Comparison of ENCODE assay signal across 20 cellular contexts in genomic region chr1:95382385-95382784, GRCh38.
DNase-seq lines count a peak whose midpoint lies in the region; ATAC-seq and TF ChIP-seq lines count a peak whose summit lies in the region.
"Had no signal": no experiment of that assay in that cellular context is flagged by ENCODE, and none has a peak within 500 bp of the region (broad histone marks: within the 10 kb centered on the region; RNA-seq: fewer than 3 reads in every experiment).

No MANE protein-coding gene starts in this region.

- H3K4me3 ChIP-seq in neural progenitor cell, result no peak overlapping the region
- H3K4me3 ChIP-seq: MG63 had no signal

- no peaks in the 10 kb centered on the region for H3K79me2 ChIP-seq in neural progenitor cell (ENCODE audit: low read depth)

- no peaks in the 10 kb centered on the region for H3F3A ChIP-seq in neural progenitor cell (ENCODE audit: low read depth)

- no peaks in the 10 kb centered on the region for H3K4me1 ChIP-seq in neural progenitor cell
- H3K4me1 ChIP-seq: Caco-2 had no signal

- H2AFZ ChIP-seq in neural progenitor cell (replicated peaks), result no peak overlapping the region

- ATAC-seq in GM19463 (IDR thresholded peaks at IDR 0.05; ENCODE audit: unreplicated experiment) (peak; percentile 93), GM21528 (IDR thresholded peaks at IDR 0.05; ENCODE audit: low FRiP score, unreplicated experiment) (no peak), GM21390 (IDR thresholded peaks at IDR 0.05; ENCODE audit: unreplicated experiment) (no peak), GM19467 (IDR thresholded peaks at IDR 0.05; ENCODE audit: unreplicated experiment) (no peak)
- ATAC-seq: PC-3, T-helper 17 cell had no signal

- no peak overlapping the region for H3K27ac ChIP-seq in neural progenitor cell

- no peaks in the 10 kb centered on the region for H3K36me3 ChIP-seq in neural progenitor cell
- H3K36me3 ChIP-seq: MG63 had no signal

- no peaks in the 10 kb centered on the region for H3K9me3 ChIP-seq in neural progenitor cell (ENCODE audit: low read depth)
- H3K9me3 ChIP-seq: Caco-2, MG63 had no signal

- no peaks in the 10 kb centered on the region for H3K9me3 Mint-ChIP-seq in neural progenitor cell

- H3K27ac Mint-ChIP-seq in neural progenitor cell, result peak overlapping the region; percentile 14
- H3K27ac Mint-ChIP-seq: CD4-positive, alpha-beta T cell; IgD-negative memory B cell; T-helper 17 cell had no signal

- H3K4me2 ChIP-seq in neural progenitor cell, result no peak overlapping the region

- H3K27me3 Mint-ChIP-seq in neural progenitor cell (ENCODE audit: insufficient read depth, low read depth), result peaks cover 10% of the 10 kb centered on the region
- H3K27me3 Mint-ChIP-seq: CD4-positive, alpha-beta T cell; IgD-negative memory B cell; T-helper 17 cell had no signal

- no peak overlapping the region for H3K4me3 Mint-ChIP-seq in neural progenitor cell
- H3K4me3 Mint-ChIP-seq: CD4-positive, alpha-beta T cell; IgD-negative memory B cell; T-helper 17 cell had no signal

- DNase-seq in NCI-H1417 (lab: John Stamatoyannopoulos, UW) (peak in 2 of 3 experiments; percentile 7 to 13), NCI-H1417 treated with DMSO at 0.1 percent for 48 hours (lab: John Stamatoyannopoulos, UW) (no peak), NCI-H69 (lab: John Stamatoyannopoulos, UW) (peak; percentile 55), neural progenitor cell (ENCODE audit: low spot score) (no peak)
- DNase-seq: Caco-2; CD4-positive, alpha-beta T cell; Kasumi-1; MG63; NCI-H1048; NCI-H2081 treated with DMSO at 0.1 percent for 48 hours; NCI-H510A; PC-3; RPMI8226; SIG-M5; T-helper 17 cell had no signal

- H3K27me3 ChIP-seq in neural progenitor cell, result no peaks in the 10 kb centered on the region
- H3K27me3 ChIP-seq: MG63 had no signal

- H3K9ac ChIP-seq in neural progenitor cell, result no peak overlapping the region

- H4K20me1 ChIP-seq in neural progenitor cell (ENCODE audit: low read depth), result no peaks in the 10 kb centered on the region

- peaks cover 25% of the 10 kb centered on the region for H3K4me1 Mint-ChIP-seq in neural progenitor cell
- H3K4me1 Mint-ChIP-seq: IgD-negative memory B cell, T-helper 17 cell had no signal

- no peaks in the 10 kb centered on the region for H3K36me3 Mint-ChIP-seq in neural progenitor cell
- H3K36me3 Mint-ChIP-seq: IgD-negative memory B cell had no signal

- no peak for TF ChIP-seq CTCF in neural progenitor cell (IDR thresholded peaks at IDR 0.05)

Comparison
In these comparisons a context has a peak if more than half of its experiments do, and no peak if none do; other contexts are left out.
1. DNase-seq: peak in NCI-H1417 (2 of 3) and NCI-H69 (single experiment); none in NCI-H1417 treated with DMSO at 0.1 percent for 48 hours (single experiment) and neural progenitor cell (single experiment).